In the genomic region with DNA sequence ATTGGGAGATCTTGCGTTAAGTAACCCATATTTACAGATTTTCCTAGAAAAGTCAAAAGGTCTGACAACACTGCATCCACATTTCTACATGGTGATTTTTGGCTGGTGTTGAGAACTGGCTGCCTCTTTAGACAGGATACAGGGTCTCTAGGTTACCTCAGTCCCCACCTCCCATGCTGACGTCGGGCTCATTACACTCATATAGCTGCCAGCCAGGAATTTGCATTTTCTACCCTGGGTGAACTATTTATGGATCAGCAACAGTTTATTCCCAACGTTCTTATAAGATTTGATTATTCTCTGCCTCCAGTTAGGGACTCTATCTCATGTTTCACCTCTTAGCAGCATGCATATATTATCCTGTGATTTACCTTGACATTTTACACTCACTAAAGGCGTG, we compare ENCODE assay signal across 22 cellular contexts. TPM values are rescaled to one million over a fixed set of nuclear protein-coding genes. Genes with fewer than 3 reads are reported as not detected.
A peak's percentile ranks its signal among the peaks of the same experiment; 100 is the strongest.
DNase-seq lines count a peak whose midpoint lies in the region; TF ChIP-seq lines count a peak whose summit lies in the region.
"Had no signal": no experiment of that assay in that cellular context is flagged by ENCODE, and none has a peak within 500 bp of the region (broad histone marks: within the 10 kb centered on the region; RNA-seq: fewer than 3 reads in every experiment).

No MANE protein-coding gene starts in this region.

- H3K27me3 ChIP-seq in testis (no peaks in the 10 kb centered on the region), transverse colon (peaks cover 7% of the 10 kb centered on the region), mammary epithelial cell (ENCODE audit: insufficient read depth, low read length) (no peaks in the 10 kb centered on the region)
- H3K27me3 ChIP-seq: brain microvascular endothelial cell, upper lobe of left lung had no signal

- H3K9ac ChIP-seq in mammary epithelial cell (ENCODE audit: insufficient read depth, low read length): no peak overlapping the region

- no peak for TF ChIP-seq EP300 in transverse colon (IDR thresholded peaks at IDR 0.05; ENCODE audit: low read depth)

- H3K4me1 ChIP-seq in testis (peaks cover 31% of the 10 kb centered on the region), transverse colon (no peaks in the 10 kb centered on the region), mammary epithelial cell (ENCODE audit: insufficient read depth, low read length) (no peaks in the 10 kb centered on the region)
- H3K4me1 ChIP-seq: spleen had no signal

- no TSS peak for BruUV-seq in mammary epithelial cell (replicated peaks; lab: Mats Ljungman, UMichigan)

- intact Hi-C loops in testis (cut with DNase I; ENCODE audit: low total_unique reads): no loop called here
- intact Hi-C loops in transverse colon (cut with DNase I; ENCODE audit: low total_unique reads): no loop called here
- intact Hi-C loops in mammary epithelial cell (cut with micrococcal nuclease): no loop called here

- no peaks in the 10 kb centered on the region for H3K36me3 ChIP-seq in testis (ENCODE audit: low read depth, missing control alignments)
- H3K36me3 ChIP-seq in transverse colon: no peaks in the 10 kb centered on the region
- H3K36me3 ChIP-seq in mammary epithelial cell (ENCODE audit: insufficient read depth, low read length): no peaks in the 10 kb centered on the region
- H3K36me3 ChIP-seq: brain microvascular endothelial cell, gastroesophageal sphincter, spleen, upper lobe of left lung had no signal

- in situ Hi-C loops in transverse colon (cut with MboI; ENCODE audit: low pct_ligation_motif_present in 1 of 4, low pct_unique_long_range_greater_than_20kb in 1 of 4, low sequenced_read_pairs in 3 of 4) (no loop called here), mammary epithelial cell (cut with MboI; ENCODE audit: low sequenced_read_pairs in 2 of 2) (no loop called here)

- DNase-seq in NCI-H1105 treated with DMSO at 0.1 percent for 48 hours (lab: John Stamatoyannopoulos, UW) (peak; percentile 35), NCI-H1105 (lab: John Stamatoyannopoulos, UW) (no peak), NCI-H2171 treated with DMSO at 0.1 percent for 48 hours (lab: John Stamatoyannopoulos, UW) (peak; percentile 85), testis (no peak), transverse colon (no peak), putamen (ENCODE audit: low spot score) (no peak), mammary epithelial cell (no peak)
- DNase-seq: activated CD8-positive, alpha-beta T cell treated with anti-CD3 and anti-CD28 coated beads for 36 hours; activated T-cell treated with anti-CD3 and anti-CD28 coated beads for 4 hours; brain microvascular endothelial cell; DND-41; endodermal cell; kidney; PC-3; SHP77 treated with DMSO at 0.1 percent for 48 hours; spleen; stimulated activated CD4-positive, alpha-beta T cell treated with anti-CD3 and anti-CD28 coated beads, Interleukin-4, amount 100 ng/mL, for 24 hours; stimulated activated naive CD8-positive, alpha-beta T cell treated with anti-CD3 and anti-CD28 coated beads, Interleukin-15, Interleukin-2, amounts not matched to agents 100 U/mL and 50 U/mL, for 24 hours; upper lobe of left lung had no signal

- dilution Hi-C loops in mammary epithelial cell (cut with HindIII; ENCODE audit: low sequenced_read_pairs): no loop called here

- H3K4me3 ChIP-seq in testis: no peak overlapping the region
- no peak overlapping the region for H3K4me3 ChIP-seq in transverse colon
- H3K4me3 ChIP-seq in mammary epithelial cell (replicated peaks in 1 of 3; ENCODE audit: insufficient read depth in 1 of 3, low read depth in 2 of 3, low read length in 3 of 3): no peak overlapping the region
- H3K4me3 ChIP-seq: coronary artery, gastroesophageal sphincter, spleen, upper lobe of left lung had no signal

- CTCF ChIA-PET in mammary epithelial cell (lab: Charles Lee; ENCODE audit: low non-redundant PET): no interaction called here

- WGBS in testis, 2 donors: 71 to 75% methylated on average over 4 to 5 of the region's 5 CpGs
- WGBS in transverse colon (ENCODE audit: low coverage in 1 of 2), 2 donors: 68 to 84% methylated on average over 2 to 4 of the region's 5 CpGs
- WGBS in mammary epithelial cell (ENCODE audit: low coverage, missing lambda C conversion rate): 84% methylated on average over 5 of the region's 5 CpGs

- H3K9me3 ChIP-seq in testis (no peaks in the 10 kb centered on the region), transverse colon (no peaks in the 10 kb centered on the region), mammary epithelial cell (replicated peaks; ENCODE audit: insufficient read depth, low read length) (no peaks in the 10 kb centered on the region)
- H3K9me3 ChIP-seq: gastroesophageal sphincter, spleen, upper lobe of left lung had no signal

- H3K4me2 ChIP-seq in mammary epithelial cell (ENCODE audit: insufficient read depth, low read depth, low read length): no peak overlapping the region

- TF ChIP-seq CTCF in testis (IDR thresholded peaks at IDR 0.05) (no peak), transverse colon (IDR thresholded peaks at IDR 0.05) (no peak), mammary epithelial cell (conservative IDR thresholded peaks at IDR 0.05 in 1 of 2, IDR thresholded peaks at IDR 0.05 in 1 of 2; ENCODE audit: extremely low read depth in 1 of 2, insufficient read depth in 1 of 2, low read depth in 1 of 2, low read length in 2 of 2) (no peak)

- no peaks in the 10 kb centered on the region for H3K79me2 ChIP-seq in mammary epithelial cell (ENCODE audit: insufficient read depth, low read length)

- TF ChIP-seq POLR2A in testis (IDR thresholded peaks at IDR 0.05) (no peak), transverse colon (IDR thresholded peaks at IDR 0.05) (no peak)

- H4K20me1 ChIP-seq in mammary epithelial cell (ENCODE audit: insufficient read depth, low read length): no peaks in the 10 kb centered on the region

- no peak overlapping the region for H2AFZ ChIP-seq in mammary epithelial cell (ENCODE audit: low read depth, low read length)

- H3K27ac ChIP-seq in angular gyrus (ENCODE audit: low read depth, low read length) (peak overlapping the region; percentile 99), testis (peak overlapping the region; percentile 21 to 57), transverse colon (no peak overlapping the region), mammary epithelial cell (ENCODE audit: insufficient read depth, low read depth, low read length) (no peak overlapping the region)
- H3K27ac ChIP-seq: brain microvascular endothelial cell, coronary artery, gastroesophageal sphincter, spleen, upper lobe of left lung had no signal

RNA-seq across cellular contexts. Expression of gene CLDN11, which starts 48.9 kb away (rescaled TPM):
- total RNA-seq in testis: 1,000 to 10,000 TPM; 1,237 to 1,538 TPM
- 378 TPM for polyA plus RNA-seq in testis (ENCODE audit: insufficient read depth, low read depth, low replicate concordance)
- 10 to 100 TPM in 1 of 4 donors, 1 to 10 TPM in 3; 4.6 to 13.5 (median 7.2) TPM for total RNA-seq in transverse colon
- 10 to 100 TPM in 1 of 2 donors, under 1 TPM in 1; 0.21 to 21.3 TPM for total RNA-seq in mammary epithelial cell
- 0.34 TPM for polyA plus RNA-seq in mammary epithelial cell
- polyA minus RNA-seq in mammary epithelial cell: not detected
- total RNA-seq: activated CD8-positive, alpha-beta T cell treated with anti-CD3 and anti-CD28 coated beads for 36 hours had no signal

Comparison
In these comparisons a context has a peak if more than half of its experiments do, and no peak if none do; other contexts are left out.
1. DNase-seq: peak in NCI-H1105 treated with DMSO at 0.1 percent for 48 hours (single experiment) and NCI-H2171 treated with DMSO at 0.1 percent for 48 hours (single experiment); none in NCI-H1105 (single experiment), testis (single experiment), transverse colon (single experiment), putamen (single experiment) and mammary epithelial cell (single experiment).
2. H3K27ac ChIP-seq: peak in angular gyrus (single experiment) and testis (2 of 2); none in transverse colon (0 of 4) and mammary epithelial cell (single experiment).
3. RNA of gene CLDN11, which starts 48.9 kb away (total RNA-seq): 1,237 to 1,538 TPM in testis; 0.21 to 21.3 TPM in mammary epithelial cell and 4.6 to 13.5 TPM in transverse colon; every median in the first group is over 10 times any median in the second.